17 cellular contexts compared by ENCODE assay signal in the genomic region with DNA sequence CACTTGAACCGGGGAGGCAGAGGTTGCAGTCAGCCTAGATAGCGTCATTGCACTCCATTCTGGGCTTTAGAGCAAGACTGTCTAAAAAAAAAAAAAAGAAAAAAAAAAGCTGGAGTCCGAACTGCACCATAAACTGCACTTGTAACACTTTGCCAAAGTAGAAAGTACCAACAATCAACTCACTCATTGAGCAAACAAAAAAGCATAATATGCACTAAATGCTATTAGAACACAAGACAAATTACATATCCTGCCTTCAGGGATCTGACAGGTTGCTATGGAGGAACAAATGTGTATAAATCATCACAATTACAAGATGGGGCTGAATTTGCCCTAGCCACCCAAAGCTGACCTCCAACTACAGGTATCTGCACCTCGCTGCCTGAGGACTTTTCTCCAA.
"Had no signal": no experiment of that assay in that cellular context is flagged by ENCODE, and none has a peak within 500 bp of the region (broad histone marks: within the 10 kb centered on the region; RNA-seq: fewer than 3 reads in every experiment).

No MANE protein-coding gene starts in this region.

- ATAC-seq: gastroesophageal sphincter; left cardiac atrium; naive thymus-derived CD8-positive, alpha-beta T cell; stimulated activated effector memory CD8-positive, alpha-beta T cell treated with anti-CD3 and anti-CD28 coated beads, Interleukin-12 subunit alpha, Interleukin-12 subunit beta, amount 100 ng/mL, for 72 hours; stimulated activated naive CD8-positive, alpha-beta T cell treated with anti-CD3 and anti-CD28 coated beads, Interleukin-15, Interleukin-2, amounts not matched to agents 100 U/mL and 50 U/mL, for 24 hours had no signal

- H3K9me3 ChIP-seq: colonic mucosa, esophagus squamous epithelium, gastroesophageal sphincter, right atrium auricular region, testis, tibial nerve had no signal

- H3K27me3 ChIP-seq: colonic mucosa, esophagus squamous epithelium, gastroesophageal sphincter, right atrium auricular region, testis, tibial nerve had no signal

- H3K36me3 ChIP-seq: colonic mucosa, esophagus squamous epithelium, gastroesophageal sphincter, right atrium auricular region, tibial nerve had no signal

- H3K27ac ChIP-seq: colonic mucosa, esophagus squamous epithelium, gastroesophageal sphincter, right atrium auricular region, testis, tibial nerve had no signal

- DNase-seq: colonic mucosa; dermis blood vessel endothelial cell; esophagus squamous epithelium; foreskin fibroblast; glutamatergic neuron; immature natural killer cell; left cardiac atrium; mammary epithelial cell; naive thymus-derived CD8-positive, alpha-beta T cell; stimulated activated CD4-positive, alpha-beta T cell treated with anti-CD3 and anti-CD28 coated beads, Interleukin-2, amount 100 ng/mL, for 48 hours; stimulated activated CD8-positive, alpha-beta memory T cell treated with anti-CD3 and anti-CD28 coated beads, Interleukin-4, amount 100 ng/mL, for 48 hours; stimulated activated naive CD8-positive, alpha-beta T cell treated with anti-CD3 and anti-CD28 coated beads, Interleukin-15, Interleukin-2, amounts not matched to agents 100 U/mL and 50 U/mL, for 24 hours; testis had no signal

- H3K4me1 ChIP-seq: colonic mucosa had no signal

- H3K4me3 ChIP-seq: colonic mucosa, esophagus squamous epithelium, gastroesophageal sphincter, right atrium auricular region, testis, tibial nerve had no signal
